Comparison of ENCODE assay signal across 8 cellular contexts in genomic region chr2:3575534-3576324, GRCh38. TPM values are rescaled to one million over a fixed set of nuclear protein-coding genes. Genes with fewer than 3 reads are reported as not detected.
DNase-seq lines count a peak whose midpoint lies in the region; ATAC-seq and TF ChIP-seq lines count a peak whose summit lies in the region.

No MANE protein-coding gene starts in this region.

- DNase-seq in RWPE2 (ENCODE audit: low spot score): no peak
- DNase-seq in astrocyte of the spinal cord (ENCODE audit: low read depth, low spot score): no peak
- no peak for DNase-seq in kidney epithelial cell (ENCODE audit: low read depth)
- DNase-seq in stimulated activated CD4-positive, alpha-beta T cell treated with anti-CD3 and anti-CD28 coated beads, TNF-alpha, amount 100 ng/mL, for 24 hours (ENCODE audit: low read depth in 3 of 3): peak in 2 of 3 experiments; percentile 13 to 19
- no peak for DNase-seq in DMS79 (lab: John Stamatoyannopoulos, UW)
- DNase-seq in medulla oblongata (ENCODE audit: extremely low spot score): no peak

- H3K36me3 ChIP-seq in RWPE2 (ENCODE audit: low read depth) (peaks cover 52% of the 10 kb centered on the region), kidney epithelial cell (ENCODE audit: control insufficient read depth, insufficient read depth, low read length) (no peaks in the 10 kb centered on the region)

- peak overlapping the region; percentile 73 for H3K27ac ChIP-seq in RWPE2 (ENCODE audit: poor library complexity, severe bottlenecking)

- ATAC-seq in GM18517 (IDR thresholded peaks at IDR 0.05; ENCODE audit: unreplicated experiment) (peak; percentile 18), HG02840 (IDR thresholded peaks at IDR 0.05; ENCODE audit: low FRiP score, unreplicated experiment) (peak; percentile 33), RWPE2 (ENCODE audit: low read depth) (peak; percentile 5; the same call in 2 of the 3 replicates)

- in situ Hi-C loops in astrocyte of the spinal cord (cut with HindIII; ENCODE audit: low sequenced_read_pairs): no loop called here

- H3K4me3 ChIP-seq in RWPE2 (ENCODE audit: severe bottlenecking) (peak overlapping the region; percentile 56), astrocyte of the spinal cord (ENCODE audit: low read depth, low read length) (peak overlapping the region; percentile 97), kidney epithelial cell (ENCODE audit: low read depth, low read length) (peak overlapping the region; percentile 91)

- peaks cover 23% of the 10 kb centered on the region for H3K4me1 ChIP-seq in RWPE2 (ENCODE audit: insufficient read depth, poor library complexity, severe bottlenecking)

- no peaks in the 10 kb centered on the region for H3K9me3 ChIP-seq in RWPE2 (ENCODE audit: severe bottlenecking)

- H3K27me3 ChIP-seq in RWPE2 (ENCODE audit: insufficient read depth, poor library complexity, severe bottlenecking) (no peaks in the 10 kb centered on the region), kidney epithelial cell (ENCODE audit: control insufficient read depth, insufficient read depth, low read length) (no peaks in the 10 kb centered on the region)

- TF ChIP-seq CTCF in RWPE2 (IDR thresholded peaks at IDR 0.05; ENCODE audit: poor library complexity, severe bottlenecking): no peak
- no peak for TF ChIP-seq CTCF in astrocyte of the spinal cord (IDR thresholded peaks at IDR 0.05; ENCODE audit: low read depth, low read length)
- TF ChIP-seq CTCF in kidney epithelial cell (IDR thresholded peaks at IDR 0.05; ENCODE audit: insufficient read depth, low read length, poor library complexity, severe bottlenecking): no peak

RNA-seq across cellular contexts. Expression of gene RPS7, which starts 0.7 kb away (rescaled TPM):
- 3,924 and 4,999 TPM in 2 replicates for total RNA-seq in kidney epithelial cell

RNA-seq across cellular contexts. Expression of gene RNASEH1, which starts 17.6 kb away (rescaled TPM):
- total RNA-seq in kidney epithelial cell: 39.0 and 43.0 TPM in 2 replicates

RNA-seq across cellular contexts. Expression of gene COLEC11, which starts 19.2 kb away (rescaled TPM):
- not detected in 2 replicates for total RNA-seq in kidney epithelial cell

RNA-seq across cellular contexts. Expression of gene ADI1, which starts 56.4 kb away (rescaled TPM):
- total RNA-seq in kidney epithelial cell: 24.2 and 25.6 TPM in 2 replicates

Comparison
In these comparisons a context has a peak if more than half of its experiments do, and no peak if none do; other contexts are left out.
1. DNase-seq: peak in stimulated activated CD4-positive, alpha-beta T cell treated with anti-CD3 and anti-CD28 coated beads, TNF-alpha, amount 100 ng/mL, for 24 hours (2 of 3); none in RWPE2 (single experiment), astrocyte of the spinal cord (single experiment), kidney epithelial cell (single experiment), DMS79 (single experiment) and medulla oblongata (single experiment).
2. Peak in every context shown above with its lines, with median percentiles within 50 percentile points of each other: ATAC-seq and H3K4me3 ChIP-seq.